Comparison of ENCODE assay signal across 8 cellular contexts in the genomic region with DNA sequence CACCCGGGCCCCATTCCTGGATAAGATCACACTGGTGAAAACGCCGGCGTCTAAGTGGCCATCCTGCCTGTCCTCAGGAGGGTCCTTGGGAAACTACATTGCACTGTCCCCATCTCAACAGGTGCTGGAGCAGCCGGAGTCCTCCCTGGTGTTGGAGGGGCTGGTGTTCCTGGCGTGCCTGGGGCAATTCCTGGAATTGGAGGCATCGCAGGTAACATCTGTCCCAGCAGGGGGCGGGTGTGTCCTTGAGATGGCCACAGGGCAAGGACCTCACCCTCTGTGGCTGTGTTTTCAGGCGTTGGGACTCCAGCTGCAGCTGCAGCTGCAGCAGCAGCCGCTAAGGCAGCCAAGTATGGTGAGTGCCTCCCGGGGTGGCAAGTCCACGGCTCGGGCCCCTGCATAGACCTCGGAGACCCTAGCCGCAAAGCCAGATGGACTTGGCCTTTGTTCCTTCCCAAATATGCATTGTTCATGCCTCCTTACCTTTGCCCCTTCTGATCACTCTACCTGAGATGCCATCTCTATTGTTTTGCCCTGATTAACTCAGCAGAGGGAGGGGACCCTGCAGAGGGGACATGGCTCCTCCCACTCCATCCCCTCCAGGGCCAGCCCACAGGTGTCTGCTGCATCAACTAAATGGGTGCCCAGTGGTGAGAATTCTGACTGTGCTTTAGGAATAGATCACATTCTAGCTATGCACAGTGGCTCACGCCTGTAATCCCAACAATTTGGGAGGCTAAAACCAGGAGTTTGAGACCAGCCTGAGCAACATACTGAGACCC. TPM values are rescaled to one million over a fixed set of nuclear protein-coding genes. Genes with fewer than 3 reads are reported as not detected.
DNase-seq lines count a peak whose midpoint lies in the region; ATAC-seq and TF ChIP-seq lines count a peak whose summit lies in the region.

No MANE protein-coding gene starts in this region.

- H3K4me1 ChIP-seq in PC-3 (ENCODE audit: insufficient read depth, low read length) (no peaks in the 10 kb centered on the region), fibroblast of lung (ENCODE audit: control insufficient read depth, extremely low read depth, insufficient read depth, low read length) (no peaks in the 10 kb centered on the region)

- H3K27ac ChIP-seq in PC-3 (ENCODE audit: low read length): no peak overlapping the region
- H3K27ac ChIP-seq in fibroblast of lung (ENCODE audit: insufficient read depth, low read length): no peak overlapping the region

- H3K9ac ChIP-seq in PC-3 (ENCODE audit: low read length) (no peak overlapping the region), fibroblast of lung (ENCODE audit: insufficient read depth, low read length) (no peak overlapping the region)

- H3F3A ChIP-seq in PC-3 (ENCODE audit: low read length, unreplicated experiment): no peaks in the 10 kb centered on the region

- intact Hi-C loops in Right ventricle myocardium superior (cut with DNase I) (no loop called here), left ventricle myocardium superior (cut with micrococcal nuclease) (no loop called here), PC-3 (cut with micrococcal nuclease) (loop anchor here (5.0 kb wide), 1 partner anchor 150 kb away; no protein-coding TSS in a partner anchor)

- no TSS peak for BruUV-seq in PC-3 (replicated peaks; lab: Mats Ljungman, UMichigan)

- ATAC-seq in Right ventricle myocardium superior (ENCODE audit: poor library complexity): peak; percentile 30
- no peak for ATAC-seq in left ventricle myocardium superior
- peak; percentile 94 for ATAC-seq in PC-3
- ATAC-seq in GM19455 (IDR thresholded peaks at IDR 0.05; ENCODE audit: unreplicated experiment): no peak
- no peak for ATAC-seq in HG03460 (IDR thresholded peaks at IDR 0.05; ENCODE audit: unreplicated experiment)

- no peak overlapping the region for H3K27ac Mint-ChIP-seq in type B pancreatic cell

- H3K9me3 Mint-ChIP-seq in type B pancreatic cell: no peaks in the 10 kb centered on the region

- no peaks in the 10 kb centered on the region for H3K36me3 ChIP-seq in PC-3 (ENCODE audit: low read depth, low read length)
- no peaks in the 10 kb centered on the region for H3K36me3 ChIP-seq in fibroblast of lung (ENCODE audit: control insufficient read depth, insufficient read depth, low read length)

- no peak overlapping the region for H2AFZ ChIP-seq in PC-3 (ENCODE audit: low read length)
- no peak overlapping the region for H2AFZ ChIP-seq in fibroblast of lung (ENCODE audit: low read length)

- no peaks in the 10 kb centered on the region for H3K9me2 ChIP-seq in PC-3 (replicated peaks; ENCODE audit: low read length)

- no peak overlapping the region for H3K4me2 ChIP-seq in PC-3 (ENCODE audit: low read length)
- H3K4me2 ChIP-seq in fibroblast of lung (ENCODE audit: extremely low read depth, insufficient read depth, low read length): no peak overlapping the region

- TF ChIP-seq CTCF in PC-3 (conservative IDR thresholded peaks at IDR 0.05; ENCODE audit: low read depth, low read length) (peak; percentile 68), fibroblast of lung (conservative IDR thresholded peaks at IDR 0.05 in 1 of 2, IDR thresholded peaks at IDR 0.05 in 1 of 2; ENCODE audit: low read depth in 1 of 2, low read length in 2 of 2) (peak; percentile 27 to 41), type B pancreatic cell (conservative IDR thresholded peaks at IDR 0.05) (peak; percentile 60)

- H3K4me3 ChIP-seq in PC-3 (ENCODE audit: low read length) (no peak overlapping the region), fibroblast of lung (replicated peaks in 1 of 4; ENCODE audit: control extremely low read depth in 1 of 4, insufficient read depth in 1 of 4, low read depth in 3 of 4, low read length in 4 of 4) (no peak overlapping the region)

- H3K4me3 Mint-ChIP-seq in type B pancreatic cell: no peak overlapping the region

- H3K4me1 Mint-ChIP-seq in type B pancreatic cell (ENCODE audit: unreplicated experiment): no peaks in the 10 kb centered on the region

- H3K9me3 ChIP-seq in PC-3 (ENCODE audit: low read length) (no peaks in the 10 kb centered on the region), fibroblast of lung (ENCODE audit: control insufficient read depth, insufficient read depth, low read depth, low read length) (no peaks in the 10 kb centered on the region)

- no peaks in the 10 kb centered on the region for H3K36me3 Mint-ChIP-seq in type B pancreatic cell

- H3K27me3 ChIP-seq in PC-3 (ENCODE audit: low read length): no peaks in the 10 kb centered on the region
- H3K27me3 ChIP-seq in fibroblast of lung (ENCODE audit: control insufficient read depth, insufficient read depth, low read length): peaks cover 3% of the 10 kb centered on the region

- no peaks in the 10 kb centered on the region for H3K79me2 ChIP-seq in PC-3 (ENCODE audit: low read length)
- H3K79me2 ChIP-seq in fibroblast of lung (ENCODE audit: control insufficient read depth, insufficient read depth, low read length): no peaks in the 10 kb centered on the region

- H4K20me1 ChIP-seq in PC-3 (ENCODE audit: low read length): no peaks in the 10 kb centered on the region
- H4K20me1 ChIP-seq in fibroblast of lung (ENCODE audit: control insufficient read depth, extremely low read depth, insufficient read depth, low read length): peaks cover 2% of the 10 kb centered on the region

- H3K27me3 Mint-ChIP-seq in type B pancreatic cell: peaks cover 8% of the 10 kb centered on the region

- CTCF ChIA-PET in PC-3 (lab: Charles Lee): interaction anchor here (0.5 to 1.1 kb wide), 6 partner anchors 8 to 155 kb away, joined by 3 to 5 read pairs (median 3); no protein-coding TSS in a partner anchor

- DNase-seq in Right ventricle myocardium superior (no peak), left ventricle myocardium superior (no peak), PC-3 (peak; percentile 67), fibroblast of lung (ENCODE audit: low read depth in 2 of 2) (peak in 1 of 2 donors; percentile 31), type B pancreatic cell (ENCODE audit: extremely low spot score, unreplicated experiment) (no peak), NCI-H345 treated with DMSO at 0.1 percent for 48 hours (lab: John Stamatoyannopoulos, UW; ENCODE audit: unreplicated experiment) (no peak)

- POLR2A ChIA-PET in PC-3 (lab: Charles Lee; ENCODE audit: unreplicated experiment): interaction anchor here (0.5 kb wide), 1 partner anchor 212 kb away, joined by 3 read pairs; no protein-coding TSS in a partner anchor

RNA-seq across cellular contexts. Expression of a gene that starts 23.8 kb away (rescaled TPM):
- 33.2 TPM for total RNA-seq in Right ventricle myocardium superior
- total RNA-seq in left ventricle myocardium superior: 29.0 TPM
- 0.07 TPM in 1 of 2 replicates, not detected in the other for total RNA-seq in PC-3 (2014; rRNA removed)
- total RNA-seq in fibroblast of lung: 2.1 and 6.4 TPM in 2 replicates
- polyA plus RNA-seq in fibroblast of lung: 1.9 and 11.0 TPM in 2 replicates
- 2.8 and 16.3 TPM in 2 replicates for polyA plus RNA-seq in fibroblast of lung (2012)
- 3.0 and 11.0 TPM in 2 replicates for polyA minus RNA-seq in fibroblast of lung (ENCODE audit: low replicate concordance)
- 8.8 TPM in 1 of 2 replicates, not detected in the other for total RNA-seq in type B pancreatic cell (ENCODE audit: low replicate concordance)

RNA-seq across cellular contexts. Expression of a gene that starts 31.8 kb away (rescaled TPM):
- 8.6 TPM for total RNA-seq in Right ventricle myocardium superior
- total RNA-seq in left ventricle myocardium superior: 9.4 TPM
- total RNA-seq in PC-3 (2014; rRNA removed): 40.3 and 54.3 TPM in 2 replicates
- 14.9 and 22.5 TPM in 2 replicates for total RNA-seq in fibroblast of lung
- polyA plus RNA-seq in fibroblast of lung: 22.5 and 40.2 TPM in 2 replicates
- 31.6 and 53.2 TPM in 2 replicates for polyA plus RNA-seq in fibroblast of lung (2012)
- polyA minus RNA-seq in fibroblast of lung (ENCODE audit: low replicate concordance): 400 and 624 TPM in 2 replicates
- total RNA-seq in type B pancreatic cell (ENCODE audit: low replicate concordance): 34.6 and 46.6 TPM in 2 replicates

Comparison
In these comparisons a context has a peak if more than half of its experiments do, and no peak if none do; other contexts are left out.
1. ATAC-seq: peak in Right ventricle myocardium superior (single experiment) and PC-3 (single experiment); none in left ventricle myocardium superior (single experiment), GM19455 (single experiment) and HG03460 (single experiment).
2. Peak in every context shown above with its lines, with median percentiles within 50 percentile points of each other: CTCF ChIP-seq.